ENCODE assay signal across 20 cellular contexts in the genomic region with DNA sequence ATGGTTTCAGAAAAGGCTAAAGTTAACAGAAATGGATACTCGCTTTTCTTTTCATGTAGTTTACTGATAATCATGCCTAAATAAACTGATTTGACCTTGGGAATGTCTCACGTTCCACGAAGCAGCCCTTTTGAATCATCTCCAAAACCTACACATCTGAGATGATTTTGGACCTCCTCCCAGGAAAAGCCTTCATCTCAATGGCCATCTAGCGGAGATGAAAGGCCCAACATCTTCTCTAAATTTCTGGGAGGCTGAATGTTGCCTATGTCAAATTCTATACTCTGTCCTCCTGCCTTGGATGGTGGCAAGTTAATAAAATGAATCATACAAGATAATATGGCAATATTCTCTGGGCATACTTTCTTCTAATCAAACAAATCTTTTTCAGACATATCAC.
DNase-seq lines count a peak whose midpoint lies in the region; ATAC-seq and TF ChIP-seq lines count a peak whose summit lies in the region.
"Had no signal": no experiment of that assay in that cellular context is flagged by ENCODE, and none has a peak within 500 bp of the region (broad histone marks: within the 10 kb centered on the region; RNA-seq: fewer than 3 reads in every experiment).

No MANE protein-coding gene starts in this region.

- intact Hi-C loops in Panc1 (cut with micrococcal nuclease; ENCODE audit: unreplicated experiment): no loop called here
- intact Hi-C loops in natural killer cell (cut with micrococcal nuclease): no loop called here

- no peaks in the 10 kb centered on the region for H3K36me3 ChIP-seq in Panc1 (ENCODE audit: control insufficient read depth, insufficient read depth, low read length)

- no peak overlapping the region for H3K27ac ChIP-seq in Panc1 (ENCODE audit: low read length)
- H3K27ac ChIP-seq: hepatocyte, HL-60, parathyroid adenoma had no signal

- H3K4me3 ChIP-seq in Panc1 (ENCODE audit: low read depth in 2 of 2, low read length in 2 of 2): no peak overlapping the region
- no peak overlapping the region for H3K4me3 ChIP-seq in epithelial cell of esophagus (ENCODE audit: low read length)
- no peak overlapping the region for H3K4me3 ChIP-seq in skeletal muscle cell (ENCODE audit: low read depth, low read length)
- H3K4me3 ChIP-seq: hepatocyte had no signal

- no TSS peak for BruUV-seq in Panc1 (replicated peaks; lab: Mats Ljungman, UMichigan)

- H3K27me3 ChIP-seq in Panc1 (ENCODE audit: control insufficient read depth, insufficient read depth, low read length): no peaks in the 10 kb centered on the region
- H3K27me3 ChIP-seq: hepatocyte had no signal

- no peak for ATAC-seq in Panc1
- no peak for ATAC-seq in natural killer cell
- ATAC-seq in HG03159 (IDR thresholded peaks at IDR 0.05; ENCODE audit: unreplicated experiment): no peak

- H3K4me1 Mint-ChIP-seq in natural killer cell: peaks cover 0 to 6% of the 10 kb centered on the region in 2 donors

- no peaks in the 10 kb centered on the region for H3K36me3 Mint-ChIP-seq in natural killer cell

- DNase-seq in DMS 273 (lab: John Stamatoyannopoulos, UW; ENCODE audit: unreplicated experiment): peak; percentile 58
- DNase-seq in DMS 273 treated with DMSO at 0.1 percent for 48 hours (lab: John Stamatoyannopoulos, UW): no peak
- no peak for DNase-seq in Panc1 (ENCODE audit: low read depth, low spot score)
- DNase-seq in epithelial cell of esophagus (ENCODE audit: low read depth): peak; percentile 13
- DNase-seq in skeletal muscle cell (ENCODE audit: low read depth): peak; percentile 6
- no peak for DNase-seq in natural killer cell
- DNase-seq in nucleus accumbens (lab: John Stamatoyannopoulos, UW): no peak
- DNase-seq: 8988T; central memory CD4-positive, alpha-beta T cell; GF-D8; Kasumi-1; NCI-H187; NCI-H526 treated with DMSO at 0.1 percent for 48 hours; RPMI8226; stimulated activated CD4-positive, alpha-beta T cell treated with anti-CD3 and anti-CD28 coated beads, Interleukin-12 subunit alpha, Interleukin-12 subunit beta, amount 100 ng/mL, for 4 hours; T-helper 1 cell had no signal

- in situ Hi-C loops in Panc1 (cut with HindIII; ENCODE audit: low pct_unique_long_range_greater_than_20kb, low sequenced_read_pairs): no loop called here

- CTCF ChIA-PET in Panc1 (lab: Charles Lee): no interaction called here

- no peaks in the 10 kb centered on the region for H3K9me3 ChIP-seq in Panc1 (ENCODE audit: control insufficient read depth, insufficient read depth, low read depth, low read length)

- H3K4me3 Mint-ChIP-seq in natural killer cell: no peak overlapping the region

- no peak overlapping the region for H3K27ac Mint-ChIP-seq in natural killer cell

- TF ChIP-seq CTCF in Panc1 (IDR thresholded peaks at IDR 0.05) (peak; percentile 21; the same call in 1 of the 2 replicates), epithelial cell of esophagus (IDR thresholded peaks at IDR 0.05; ENCODE audit: insufficient read depth, low read depth, low read length, missing control alignments) (peak; percentile 38), natural killer cell (IDR thresholded peaks at IDR 0.05) (no peak)

- POLR2A ChIA-PET in Panc1 (lab: Charles Lee): no interaction called here

- H3K27me3 Mint-ChIP-seq in natural killer cell (ENCODE audit: low read depth in 2 of 2): no peaks in the 10 kb centered on the region

- H3K9me3 Mint-ChIP-seq in natural killer cell: no peaks in the 10 kb centered on the region

- H3K4me1 ChIP-seq in Panc1 (ENCODE audit: control insufficient read depth, insufficient read depth, low read length): no peaks in the 10 kb centered on the region
- H3K4me1 ChIP-seq: parathyroid adenoma had no signal

Comparison
In these comparisons a context has a peak if more than half of its experiments do, and no peak if none do; other contexts are left out.
1. DNase-seq: peak in DMS 273 (single experiment), epithelial cell of esophagus (single experiment) and skeletal muscle cell (single experiment); none in DMS 273 treated with DMSO at 0.1 percent for 48 hours (single experiment), Panc1 (single experiment), natural killer cell (single experiment) and nucleus accumbens (0 of 56).